8 cellular contexts compared by ENCODE assay signal in genomic region chr4:155667538-155668511, GRCh38. TPM values are rescaled to one million over a fixed set of nuclear protein-coding genes. Genes with fewer than 3 reads are reported as not detected.
A peak's percentile ranks its signal among the peaks of the same experiment; 100 is the strongest.
DNase-seq lines count a peak whose midpoint lies in the region; ATAC-seq, FAIRE-seq and TF ChIP-seq lines count a peak whose summit lies in the region.

No MANE protein-coding gene starts in this region.

- no peak for TF ChIP-seq RAD21 in HepG2 (CRISPR knock-in tag; IDR thresholded peaks at IDR 0.05)

- no peak overlapping the region for H3K9ac ChIP-seq in HepG2 (ENCODE audit: insufficient read depth, low read depth, low read length)

- POLR2A ChIA-PET in RWPE1 (lab: Yijun Ruan, JAX; ENCODE audit: low non-redundant PET): no interaction called here
- POLR2A ChIA-PET in HepG2 (lab: Yijun Ruan, JAX): no interaction called here

- 18% methylated on average over 11 of the region's 72 CpGs for WGBS in HepG2 (ENCODE audit: low lambda C conversion rate)
- WGBS in stomach, 5 donors: 1 to 2% (median 1%) methylated on average over 23 to 72 of the region's 72 CpGs

- no peaks in the 10 kb centered on the region for H3K9me3 ChIP-seq in HepG2 (ENCODE audit: low read length)
- H3K9me3 ChIP-seq in stomach: no peaks in the 10 kb centered on the region

- no peak for FAIRE-seq in HepG2 (lab: Jason Lieb, UNC)

- DNase-seq in C1 segment of cervical spinal cord (lab: John Stamatoyannopoulos, UW) (peak in 10 of 14 donors; percentile 9 to 77 (median 37)), RWPE1 (ENCODE audit: low spot score) (peak; percentile 8), dermis microvascular lymphatic vessel endothelial cell (ENCODE audit: low read depth in 2 of 2) (peak; percentile 24 to 55), HepG2 (ENCODE audit: low spot score) (no peak), stomach (no peak), NCI-H2107 (lab: John Stamatoyannopoulos, UW) (no peak)

- ATAC-seq in HG03108 (IDR thresholded peaks at IDR 0.05; ENCODE audit: unreplicated experiment) (peak; percentile 49), HepG2 (peak; percentile 78)

- TF ChIP-seq EP300 in HepG2 (IDR thresholded peaks at IDR 0.05; ENCODE audit: low read depth in 2 of 2, low read length in 2 of 2) (no peak), HepG2 (CRISPR knock-in tag; IDR thresholded peaks at IDR 0.05; ENCODE audit: borderline replicate concordance) (no peak), stomach (IDR thresholded peaks at IDR 0.05) (no peak)

- H3K4me2 ChIP-seq in HepG2 (ENCODE audit: low read depth, low read length): peak overlapping the region; percentile 45

- no peaks in the 10 kb centered on the region for H3K36me3 ChIP-seq in HepG2 (replicated peaks in 1 of 2; ENCODE audit: control insufficient read depth in 1 of 2, insufficient read depth in 2 of 2, low read length in 2 of 2)
- no peaks in the 10 kb centered on the region for H3K36me3 ChIP-seq in stomach

- H3K27ac ChIP-seq in RWPE1 (no peak overlapping the region), HepG2 (ENCODE audit: extremely low read length, insufficient read depth, low read length) (no peak overlapping the region), stomach (peak overlapping the region; percentile 81 to 91 (median 86))

- peak; percentile 59 for TF ChIP-seq POLR2A in GM18951 (IDR thresholded peaks at IDR 0.05; ENCODE audit: extremely low read depth, insufficient read depth, insufficient read length)
- no peak for TF ChIP-seq POLR2A in HepG2 (IDR thresholded peaks at IDR 0.05; ENCODE audit: insufficient read depth in 1 of 2, low read depth in 2 of 2, low read length in 2 of 2)
- TF ChIP-seq POLR2A in stomach (IDR thresholded peaks at IDR 0.05): no peak

- no TSS peak for BruUV-seq in HepG2 (replicated peaks; lab: Mats Ljungman, UMichigan)

- TF ChIP-seq CTCF in RWPE1 (conservative IDR thresholded peaks at IDR 0.05; ENCODE audit: low read depth) (no peak), HepG2 (CRISPR knock-in tag; IDR thresholded peaks at IDR 0.05) (no peak), stomach (IDR thresholded peaks at IDR 0.05) (no peak)

- H4K20me1 ChIP-seq in HepG2 (ENCODE audit: insufficient read depth, low read length): no peaks in the 10 kb centered on the region

- H3K27me3 ChIP-seq in HepG2 (ENCODE audit: control insufficient read depth in 1 of 2, insufficient read depth in 2 of 2, low read length in 2 of 2) (peaks cover 2 to 15% of the 10 kb centered on the region in 2 experiments; a peak in 4 of 5 replicates), stomach (peaks cover 0 to 24% (median 16%) of the 10 kb centered on the region in 3 donors)

- H3K4me3 ChIP-seq in HepG2 (replicated peaks in 1 of 3; ENCODE audit: insufficient read depth in 1 of 3, low read depth in 2 of 3, low read length in 3 of 3) (peak overlapping the region in 2 of 3 experiments; percentile 16 to 40; a peak in 1 of 6 replicates), stomach (peak overlapping the region; percentile 66 to 76 (median 68))

- H3K4me1 ChIP-seq in HepG2 (ENCODE audit: insufficient read depth, low read length) (no peaks in the 10 kb centered on the region), stomach (peaks cover 4 to 25% (median 18%) of the 10 kb centered on the region in 4 donors)

- no peaks in the 10 kb centered on the region for H3K79me2 ChIP-seq in HepG2 (ENCODE audit: insufficient read depth, low read length)

- intact Hi-C loops in HepG2 (cut with micrococcal nuclease; ENCODE audit: unreplicated experiment): no loop called here
- intact Hi-C loops in stomach (cut with DNase I; ENCODE audit: low total_unique reads): no loop called here

- CTCF ChIA-PET in RWPE1 (lab: Yijun Ruan, JAX): interaction anchor here (0.5 to 0.6 kb wide), 2 partner anchors 56 to 777 kb away, joined by 3 to 6 read pairs; no protein-coding TSS in a partner anchor
- CTCF ChIA-PET in HepG2 (lab: Yijun Ruan, JAX; ENCODE audit: low intra/inter-chr PET ratio, low total read pairs): no interaction called here

- no peak overlapping the region for H2AFZ ChIP-seq in HepG2 (ENCODE audit: low read length)

- in situ Hi-C loops in GM18951 (cut with MboI; ENCODE audit: low sequenced_read_pairs, unreplicated experiment) (no loop called here), HepG2 (cut with HindIII; ENCODE audit: extremely low pct_ligation_motif_present, low pct_unique_long_range_greater_than_20kb) (no loop called here)

TF ChIP-seq in HepG2, 621 proteins besides CTCF, POLR2A, EP300 and RAD21:
- 0 out of 2 replicates have a peak, but pooled peaks have one; percentile 42 for TF ChIP-seq EZH2 (conservative IDR thresholded peaks at IDR 0.05; ENCODE audit: low read depth, low read length)
- peak; percentile 10; the same call in 1 of the 2 replicates for TF ChIP-seq ZNF687 (CRISPR knock-in tag; IDR thresholded peaks at IDR 0.05)
- no peak for TF ChIP-seq GLMP (CRISPR knock-in tag; IDR thresholded peaks at IDR 0.05; ENCODE audit: borderline replicate concordance)

RNA-seq across cellular contexts. Expression of gene GUCY1A1, which starts 1.2 kb away (rescaled TPM):
- total RNA-seq in dermis microvascular lymphatic vessel endothelial cell (43.2 and 50.6 TPM in 2 replicates), HepG2 (2016; rRNA removed; fragmentation: Illumina TruSeq; extraction: Trizol) (not detected in 2 replicates), stomach (10 to 100 TPM in 4 of 5 donors, 1 to 10 TPM in 1; 4.1 to 49.1 (median 28.6) TPM)
- total RNA-seq in HepG2 (2016; cell fraction: cytosol; rRNA removed; fragmentation: Illumina TruSeq; extraction: Trizol; ENCODE audit: low read depth): not detected in 2 replicates
- not detected in 2 replicates for total RNA-seq in HepG2 (2016; cell fraction: insoluble cytoplasmic fraction; rRNA removed; fragmentation: Illumina TruSeq; extraction: Trizol)
- not detected in 2 replicates for total RNA-seq in HepG2 (2016; cell fraction: membrane; rRNA removed; fragmentation: Illumina TruSeq; extraction: Trizol)
- total RNA-seq in HepG2 (2016; cell fraction: nucleus; rRNA removed; fragmentation: Illumina TruSeq; extraction: Trizol): not detected in 2 replicates
- polyA plus RNA-seq in HepG2 (2011; rRNA removed) (not detected in 2 replicates), stomach (10 to 100 TPM in 1 of 3 donors, 1 to 10 TPM in 2; 4.1 to 10.5 (median 4.6) TPM)
- not detected in 2 replicates for polyA plus RNA-seq in HepG2 (2011; cell fraction: cytosol; rRNA removed)
- 0.07 TPM in 1 of 2 replicates, not detected in the other for polyA plus RNA-seq in HepG2 (2011; cell fraction: nucleus; rRNA removed)
- not detected in 2 replicates for polyA plus RNA-seq in HepG2 (2012)
- polyA plus RNA-seq in HepG2 (2016; cell fraction: cytosol; fragmentation: Illumina TruSeq; extraction: Trizol; ENCODE audit: low read depth): not detected in 2 replicates
- polyA plus RNA-seq in HepG2 (2016; cell fraction: insoluble cytoplasmic fraction; fragmentation: Illumina TruSeq; extraction: Trizol; ENCODE audit: low read depth): not detected in 2 replicates
- polyA plus RNA-seq in HepG2 (2016; cell fraction: membrane; fragmentation: Illumina TruSeq; extraction: Trizol; ENCODE audit: low read depth): not detected in 2 replicates
- polyA plus RNA-seq in HepG2 (2016; cell fraction: nucleus; fragmentation: Illumina TruSeq; extraction: Trizol; ENCODE audit: insufficient read depth, low read depth): not detected in 2 replicates
- 0.14 TPM in 1 of 2 replicates, not detected in the other for polyA minus RNA-seq in HepG2 (2011; rRNA and poly(A)+ RNA removed; ENCODE audit: low replicate concordance)
- not detected in 2 replicates for polyA minus RNA-seq in HepG2 (2011; cell fraction: cytosol; rRNA and poly(A)+ RNA removed)
- not detected in 2 replicates for polyA minus RNA-seq in HepG2 (2011; cell fraction: nucleus; rRNA and poly(A)+ RNA removed)

Comparison
In these comparisons a context has a peak if more than half of its experiments do, and no peak if none do; other contexts are left out.
1. DNase-seq: peak in C1 segment of cervical spinal cord (10 of 14), RWPE1 (single experiment) and dermis microvascular lymphatic vessel endothelial cell (2 of 2); none in HepG2 (single experiment), stomach (single experiment) and NCI-H2107 (single experiment).
2. H3K27ac ChIP-seq: peak in stomach (5 of 5); none in RWPE1 (single experiment) and HepG2 (single experiment).
3. RNA of gene GUCY1A1, which starts 1.2 kb away (total RNA-seq): 43.2 to 50.6 TPM in dermis microvascular lymphatic vessel endothelial cell and 4.1 to 49.1 TPM in stomach; not detected in HepG2; every median in the first group is over 4 times any median in the second.